ENCODE assay signal across 31 cellular contexts in the genomic region with DNA sequence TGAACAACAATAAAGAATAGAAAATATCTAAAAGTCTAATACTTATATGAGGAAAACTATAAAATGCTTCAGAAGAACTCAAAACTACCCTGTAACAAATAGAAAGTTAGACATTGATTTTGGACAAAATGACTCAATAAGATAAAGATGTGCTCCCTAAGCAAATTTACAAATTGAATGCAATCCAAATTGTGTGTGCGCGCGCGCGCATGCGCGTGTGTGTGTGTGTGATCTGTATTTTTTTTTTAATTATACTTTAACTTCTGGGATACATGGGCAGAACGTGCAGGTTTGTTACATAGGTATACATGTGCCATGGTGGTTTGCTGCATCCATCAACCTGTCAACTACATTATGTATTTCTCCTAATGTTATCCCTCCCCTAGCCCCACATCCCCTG.
DNase-seq lines count a peak whose midpoint lies in the region; ATAC-seq, FAIRE-seq and TF ChIP-seq lines count a peak whose summit lies in the region.
"Had no signal": no experiment of that assay in that cellular context is flagged by ENCODE, and none has a peak within 500 bp of the region (broad histone marks: within the 10 kb centered on the region; RNA-seq: fewer than 3 reads in every experiment).

No MANE protein-coding gene starts in this region.

- CTCF ChIA-PET in K562 (lab: Yijun Ruan, JAX; ENCODE audit: low intra/inter-chr PET ratio): no interaction called here
- CTCF ChIA-PET in activated CD8-positive, alpha-beta memory T cell treated with anti-CD3 and anti-CD28 coated beads, Interleukin-2, amount 10 ng/mL, durations not matched to agents 7 days and 5 days (lab: Charles Lee): no interaction called here

- no peaks in the 10 kb centered on the region for H3K36me3 ChIP-seq in K562 (ENCODE audit: control insufficient read depth, insufficient read depth, low read length)
- H3K36me3 ChIP-seq: BE2C; BLaER1; BLaER1 treated with 17β-estradiol and CSF1 and Interleukin-3, amounts not matched to agents 10 nM and 100 nM had no signal

- H3K4me3 ChIP-seq in K562: no peak overlapping the region
- H3K4me3 ChIP-seq: A549; BLaER1; BLaER1 treated with 17β-estradiol and CSF1 and Interleukin-3, amounts not matched to agents 10 nM and 100 nM had no signal

- H3K9me3 Mint-ChIP-seq in activated CD8-positive, alpha-beta memory T cell treated with anti-CD3 and anti-CD28 coated beads, Interleukin-2, amount 10 ng/mL, durations not matched to agents 7 days and 5 days (ENCODE audit: low read depth): peaks cover 21% of the 10 kb centered on the region

- TF ChIP-seq EP300 in K562 (IDR thresholded peaks at IDR 0.05; ENCODE audit: low read length): no peak

- no peak overlapping the region for H3K4me2 ChIP-seq in K562 (ENCODE audit: insufficient read depth, low read length)
- H3K4me2 ChIP-seq: A549; BLaER1; BLaER1 treated with 17β-estradiol and CSF1 and Interleukin-3, amounts not matched to agents 10 nM and 100 nM had no signal

- no peak overlapping the region for H3K27ac Mint-ChIP-seq in activated CD8-positive, alpha-beta memory T cell treated with anti-CD3 and anti-CD28 coated beads, Interleukin-2, amount 10 ng/mL, durations not matched to agents 7 days and 5 days
- H3K27ac Mint-ChIP-seq: B cell; CD14-positive monocyte; CD4-positive, alpha-beta T cell; CD4-positive, CD25-positive, alpha-beta regulatory T cell; CD8-positive, alpha-beta memory T cell; CD8-positive, alpha-beta T cell had no signal

- H4K20me1 ChIP-seq in K562 (replicated peaks; ENCODE audit: control insufficient read depth, insufficient read depth, low read length): no peaks in the 10 kb centered on the region
- H4K20me1 ChIP-seq: BLaER1; BLaER1 treated with 17β-estradiol and CSF1 and Interleukin-3, amounts not matched to agents 10 nM and 100 nM had no signal

- H3K4me3 Mint-ChIP-seq in activated CD8-positive, alpha-beta memory T cell treated with anti-CD3 and anti-CD28 coated beads, Interleukin-2, amount 10 ng/mL, durations not matched to agents 7 days and 5 days: no peak overlapping the region
- H3K4me3 Mint-ChIP-seq: B cell; CD14-positive monocyte; CD4-positive, alpha-beta memory T cell; CD4-positive, alpha-beta T cell; CD4-positive, CD25-positive, alpha-beta regulatory T cell; CD8-positive, alpha-beta memory T cell; CD8-positive, alpha-beta T cell had no signal

- 5% methylated on average over 8 of the region's 8 CpGs for WGBS in K562 (ENCODE audit: insufficient coverage, low coverage, missing lambda C conversion rate)

- no peaks in the 10 kb centered on the region for H3K4me1 Mint-ChIP-seq in activated CD8-positive, alpha-beta memory T cell treated with anti-CD3 and anti-CD28 coated beads, Interleukin-2, amount 10 ng/mL, durations not matched to agents 7 days and 5 days
- H3K4me1 Mint-ChIP-seq: B cell; CD14-positive monocyte; CD4-positive, alpha-beta memory T cell; CD4-positive, CD25-positive, alpha-beta regulatory T cell; CD8-positive, alpha-beta memory T cell had no signal

- BruUV-seq in K562 (replicated peaks; lab: Mats Ljungman, UMichigan): no TSS peak

- no peak overlapping the region for H2AFZ ChIP-seq in K562 (ENCODE audit: low read depth, low read length)

- POLR2A ChIA-PET in K562 (lab: Yijun Ruan, JAX): no interaction called here

- no peak overlapping the region for H3K9ac ChIP-seq in K562 (ENCODE audit: insufficient read depth in 1 of 2, low read depth in 2 of 2, low read length in 2 of 2)
- H3K9ac ChIP-seq: BLaER1; BLaER1 treated with 17β-estradiol and CSF1 and Interleukin-3, amounts not matched to agents 10 nM and 100 nM had no signal

- no peak for TF ChIP-seq RAD21 in K562 (CRISPR knock-in tag; conservative IDR thresholded peaks at IDR 0.05 in 1 of 2, IDR thresholded peaks at IDR 0.05 in 1 of 2)

- H3K9me3 ChIP-seq in K562 (replicated peaks; ENCODE audit: control insufficient read depth, insufficient read depth, low read depth, low read length): no peaks in the 10 kb centered on the region
- H3K9me3 ChIP-seq: A549, Caco-2 had no signal

- H3K27me3 ChIP-seq in K562 (ENCODE audit: control insufficient read depth in 2 of 2, insufficient read depth in 2 of 2, low read length in 2 of 2): no peaks in the 10 kb centered on the region
- H3K27me3 ChIP-seq: BE2C; BLaER1; BLaER1 treated with 17β-estradiol and CSF1 and Interleukin-3, amounts not matched to agents 10 nM and 100 nM had no signal

- DNase-seq in K562 (ENCODE audit: extremely low read depth in 1 of 4, low spot score in 3 of 4): no peak
- DNase-seq in activated CD8-positive, alpha-beta memory T cell treated with anti-CD3 and anti-CD28 coated beads, Interleukin-2, amount 10 ng/mL, durations not matched to agents 7 days and 5 days: no peak
- DNase-seq: 8988T; ACHN; AML-193; BE2C; C1 segment of cervical spinal cord; Caco-2; Calu3; CD4-positive, alpha-beta memory T cell; CD4-positive, alpha-beta T cell; CD4-positive, CD25-positive, alpha-beta regulatory T cell; CD8-positive, alpha-beta memory T cell; CD8-positive, alpha-beta T cell; COR-L47; DMS 273 treated with DMSO at 0.1 percent for 48 hours; DMS153; DMS53; DMS79; DMS79 treated with DMSO at 0.1 percent for 48 hours; DND-41; EL had no signal

- H3K27me3 Mint-ChIP-seq in activated CD8-positive, alpha-beta memory T cell treated with anti-CD3 and anti-CD28 coated beads, Interleukin-2, amount 10 ng/mL, durations not matched to agents 7 days and 5 days: no peaks in the 10 kb centered on the region
- H3K27me3 Mint-ChIP-seq: B cell; CD4-positive, alpha-beta memory T cell; CD4-positive, alpha-beta T cell; CD4-positive, CD25-positive, alpha-beta regulatory T cell; CD8-positive, alpha-beta memory T cell had no signal

- no peaks in the 10 kb centered on the region for H3K36me3 Mint-ChIP-seq in activated CD8-positive, alpha-beta memory T cell treated with anti-CD3 and anti-CD28 coated beads, Interleukin-2, amount 10 ng/mL, durations not matched to agents 7 days and 5 days
- H3K36me3 Mint-ChIP-seq: CD14-positive monocyte; CD4-positive, alpha-beta memory T cell; CD4-positive, CD25-positive, alpha-beta regulatory T cell; CD8-positive, alpha-beta memory T cell; CD8-positive, alpha-beta T cell had no signal

- intact Hi-C loops in K562 (cut with micrococcal nuclease): no loop called here

- no peak overlapping the region for H3K27ac ChIP-seq in K562 (ENCODE audit: extremely low read depth, low read depth, low read length)
- H3K27ac ChIP-seq: 22Rv1; A549; BLaER1; BLaER1 treated with 17β-estradiol and CSF1 and Interleukin-3, amounts not matched to agents 10 nM and 100 nM; C4-2B had no signal

- no peak for FAIRE-seq in K562 (lab: Jason Lieb, UNC)
- FAIRE-seq: A204.1, A549, D721Med had no signal

- TF ChIP-seq CTCF in K562 (IDR thresholded peaks at IDR 0.05 in 2 of 3, conservative IDR thresholded peaks at IDR 0.05 in 1 of 3; ENCODE audit: insufficient read depth in 2 of 3, low read depth in 1 of 3, low read length in 3 of 3): no peak

- H3K79me2 ChIP-seq in K562 (ENCODE audit: control insufficient read depth, insufficient read depth, low read length): no peaks in the 10 kb centered on the region

- no peak for ATAC-seq in K562
- ATAC-seq in activated CD8-positive, alpha-beta memory T cell treated with anti-CD3 and anti-CD28 coated beads, Interleukin-2, amount 10 ng/mL, durations not matched to agents 7 days and 5 days: no peak
- ATAC-seq: A549; CD8-positive, alpha-beta T cell had no signal

- H3K9me1 ChIP-seq in K562 (ENCODE audit: control insufficient read depth, insufficient read depth, low read length): no peaks in the 10 kb centered on the region

- no peaks in the 10 kb centered on the region for H3K4me1 ChIP-seq in K562 (replicated peaks in 1 of 2; ENCODE audit: control insufficient read depth in 2 of 2, insufficient read depth in 2 of 2, low read length in 2 of 2)
- H3K4me1 ChIP-seq: A549; BLaER1; BLaER1 treated with 17β-estradiol and CSF1 and Interleukin-3, amounts not matched to agents 10 nM and 100 nM; Caco-2 had no signal

- in situ Hi-C loops in K562 (cut with MboI): no loop called here

- no peak for TF ChIP-seq POLR2A in K562 (conservative IDR thresholded peaks at IDR 0.05)

TF ChIP-seq in K562, 482 proteins besides CTCF, POLR2A, EP300 and RAD21:
- peak; percentile 71 to 73 for TF ChIP-seq NRF1 (conservative IDR thresholded peaks at IDR 0.05 in 1 of 2, IDR thresholded peaks at IDR 0.05 in 1 of 2)
- TF ChIP-seq, protein P1, sequence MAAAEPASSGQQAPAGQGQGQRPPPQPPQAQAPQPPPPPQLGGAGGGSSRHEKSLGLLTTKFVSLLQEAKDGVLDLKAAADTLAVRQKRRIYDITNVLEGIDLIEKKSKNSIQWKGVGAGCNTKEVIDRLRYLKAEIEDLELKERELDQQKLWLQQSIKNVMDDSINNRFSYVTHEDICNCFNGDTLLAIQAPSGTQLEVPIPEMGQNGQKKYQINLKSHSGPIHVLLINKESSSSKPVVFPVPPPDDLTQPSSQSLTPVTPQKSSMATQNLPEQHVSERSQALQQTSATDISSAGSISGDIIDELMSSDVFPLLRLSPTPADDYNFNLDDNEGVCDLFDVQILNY (CRISPR knock-in tag; IDR thresholded peaks at IDR 0.05): no peak
